Comparison of ENCODE assay signal across 8 cellular contexts in genomic region chr20:38337561-38338140, GRCh38. TPM values are rescaled to one million over a fixed set of nuclear protein-coding genes. Genes with fewer than 3 reads are reported as not detected.
DNase-seq lines count a peak whose midpoint lies in the region; ATAC-seq and TF ChIP-seq lines count a peak whose summit lies in the region.

No MANE protein-coding gene starts in this region.

- peak; percentile 27; the same call in 1 of the 2 replicates for TF ChIP-seq CTCF in GM12874 (IDR thresholded peaks at IDR 0.05; ENCODE audit: insufficient read depth, low read depth, low read length)
- TF ChIP-seq CTCF in SU-DHL-6 (IDR thresholded peaks at IDR 0.05; ENCODE audit: insufficient read depth, low read length, poor library complexity, severe bottlenecking), result peak; percentile 35

- H3K27me3 ChIP-seq in SU-DHL-6 (ENCODE audit: low read length), result no peaks in the 10 kb centered on the region

- no peak overlapping the region for H3K9ac ChIP-seq in SU-DHL-6 (ENCODE audit: low read length)

- H3K4me3 ChIP-seq in SU-DHL-6 (ENCODE audit: insufficient read depth, low read length, poor library complexity, severe bottlenecking), result no peak overlapping the region

- H3K4me3 Mint-ChIP-seq in stimulated activated naive CD8-positive, alpha-beta T cell treated with anti-CD3 and anti-CD28 coated beads, Interleukin-15, amount 100 ng/mL, for 72 hours, result no peak overlapping the region

- H3K9me3 Mint-ChIP-seq in stimulated activated naive CD8-positive, alpha-beta T cell treated with anti-CD3 and anti-CD28 coated beads, Interleukin-15, amount 100 ng/mL, for 72 hours, result peaks cover 7 to 23% of the 10 kb centered on the region in 2 donors

- H3K27ac ChIP-seq in SU-DHL-6 (ENCODE audit: low read depth, low read length), result no peak overlapping the region

- no peaks in the 10 kb centered on the region for H3K79me2 ChIP-seq in SU-DHL-6 (ENCODE audit: insufficient read depth, low read length)

- no peak overlapping the region for H3K4me2 ChIP-seq in SU-DHL-6 (ENCODE audit: low read depth, low read length, poor library complexity, severe bottlenecking)

- ATAC-seq in left ventricle myocardium superior (peak; percentile 17), GM19328 (IDR thresholded peaks at IDR 0.05; ENCODE audit: unreplicated experiment) (no peak)
- ATAC-seq in stimulated activated naive CD8-positive, alpha-beta T cell treated with anti-CD3 and anti-CD28 coated beads, Interleukin-15, amount 100 ng/mL, for 72 hours, result peak; percentile 74

- DNase-seq in 8988T (peak; percentile 55), left ventricle myocardium superior (no peak), NCI-H1092 treated with DMSO at 0.1 percent for 48 hours (lab: John Stamatoyannopoulos, UW) (no peak), cortex of kidney (lab: John Stamatoyannopoulos, UW) (no peak)
- DNase-seq in stimulated activated naive CD8-positive, alpha-beta T cell treated with anti-CD3 and anti-CD28 coated beads, Interleukin-15, amount 100 ng/mL, for 72 hours, result peak; percentile 3 to 34

- no peaks in the 10 kb centered on the region for H3K36me3 ChIP-seq in SU-DHL-6 (ENCODE audit: low read length)

- no peaks in the 10 kb centered on the region for H4K20me1 ChIP-seq in SU-DHL-6 (ENCODE audit: low read depth, low read length)

- intact Hi-C loops in left ventricle myocardium superior (cut with micrococcal nuclease), result no loop called here

- H3F3A ChIP-seq in SU-DHL-6 (ENCODE audit: insufficient read depth), result no peaks in the 10 kb centered on the region

- H3K27ac Mint-ChIP-seq in stimulated activated naive CD8-positive, alpha-beta T cell treated with anti-CD3 and anti-CD28 coated beads, Interleukin-15, amount 100 ng/mL, for 72 hours, result peak overlapping the region in 1 of 2 donors; percentile 65

- H3K9me3 ChIP-seq in SU-DHL-6 (ENCODE audit: insufficient read depth, low read length), result peaks cover 10% of the 10 kb centered on the region; the same call in 1 of the 2 replicates

- H3K4me1 Mint-ChIP-seq in stimulated activated naive CD8-positive, alpha-beta T cell treated with anti-CD3 and anti-CD28 coated beads, Interleukin-15, amount 100 ng/mL, for 72 hours, result no peaks in the 10 kb centered on the region

- peaks cover 53% of the 10 kb centered on the region for H3K27me3 Mint-ChIP-seq in stimulated activated naive CD8-positive, alpha-beta T cell treated with anti-CD3 and anti-CD28 coated beads, Interleukin-15, amount 100 ng/mL, for 72 hours

- H3K9me2 ChIP-seq in SU-DHL-6 (replicated peaks; ENCODE audit: insufficient read depth, low read length), result no peaks in the 10 kb centered on the region

- H2AFZ ChIP-seq in SU-DHL-6 (ENCODE audit: low read depth, low read length, severe bottlenecking), result no peak overlapping the region

RNA-seq across cellular contexts. Expression of gene LBP, which starts 8.6 kb away (rescaled TPM):
- total RNA-seq in left ventricle myocardium superior, result 0.25 TPM

RNA-seq across cellular contexts. Expression of gene BPI, which starts 33.7 kb away (rescaled TPM):
- total RNA-seq in left ventricle myocardium superior, result not detected

Comparison
In these comparisons a context has a peak if more than half of its experiments do, and no peak if none do; other contexts are left out.
1. DNase-seq: peak in 8988T (single experiment) and stimulated activated naive CD8-positive, alpha-beta T cell treated with anti-CD3 and anti-CD28 coated beads, Interleukin-15, amount 100 ng/mL, for 72 hours (2 of 2); none in left ventricle myocardium superior (single experiment), NCI-H1092 treated with DMSO at 0.1 percent for 48 hours (single experiment) and cortex of kidney (single experiment).